10 cellular contexts compared by ENCODE assay signal in genomic region chr22:29798318-29798717, GRCh38. TPM values are rescaled to one million over a fixed set of nuclear protein-coding genes. Genes with fewer than 3 reads are reported as not detected.
A peak's percentile ranks its signal among the peaks of the same experiment; 100 is the strongest.
DNase-seq lines count a peak whose midpoint lies in the region; ATAC-seq and TF ChIP-seq lines count a peak whose summit lies in the region.
"Had no signal": no experiment of that assay in that cellular context is flagged by ENCODE, and none has a peak within 500 bp of the region (broad histone marks: within the 10 kb centered on the region; RNA-seq: fewer than 3 reads in every experiment).

No MANE protein-coding gene starts in this region.

- no peaks in the 10 kb centered on the region for H3K9me3 Mint-ChIP-seq in activated naive CD4-positive, alpha-beta T cell treated with anti-CD3 and anti-CD28 coated beads, Interleukin-2, amount 10 ng/mL, durations not matched to agents 7 days and 5 days
- no peaks in the 10 kb centered on the region for H3K9me3 Mint-ChIP-seq in activated naive CD4-positive, alpha-beta T cell treated with anti-CD3 and anti-CD28 coated beads for 36 hours

- H3K4me3 ChIP-seq in Peyer's patch: no peak overlapping the region
- H3K4me3 ChIP-seq in thoracic aorta: no peak overlapping the region

- TF ChIP-seq POLR2A in Peyer's patch (IDR thresholded peaks at IDR 0.05): no peak

- H3K27me3 Mint-ChIP-seq in activated naive CD4-positive, alpha-beta T cell treated with anti-CD3 and anti-CD28 coated beads, Interleukin-2, amount 10 ng/mL, durations not matched to agents 7 days and 5 days: no peaks in the 10 kb centered on the region
- H3K27me3 Mint-ChIP-seq in activated naive CD4-positive, alpha-beta T cell treated with anti-CD3 and anti-CD28 coated beads for 36 hours (ENCODE audit: low read depth): no peaks in the 10 kb centered on the region

- peaks cover 20% of the 10 kb centered on the region for H3K4me1 Mint-ChIP-seq in activated naive CD4-positive, alpha-beta T cell treated with anti-CD3 and anti-CD28 coated beads, Interleukin-2, amount 10 ng/mL, durations not matched to agents 7 days and 5 days
- no peaks in the 10 kb centered on the region for H3K4me1 Mint-ChIP-seq in activated naive CD4-positive, alpha-beta T cell treated with anti-CD3 and anti-CD28 coated beads for 36 hours (ENCODE audit: low read depth)

- H3K4me1 ChIP-seq in Peyer's patch (peaks cover 0 to 13% (median 7%) of the 10 kb centered on the region in 4 donors), thoracic aorta (ENCODE audit: control insufficient read depth in 1 of 2, low read depth in 2 of 2) (peaks cover 7 to 20% of the 10 kb centered on the region in 2 donors)

- DNase-seq in activated naive CD4-positive, alpha-beta T cell treated with anti-CD3 and anti-CD28 coated beads, Interleukin-2, amount 10 ng/mL, durations not matched to agents 7 days and 5 days: no peak
- DNase-seq in activated naive CD4-positive, alpha-beta T cell treated with anti-CD3 and anti-CD28 coated beads for 36 hours: no peak
- DNase-seq in Peyer's patch (no peak), islet precursor cell (peak; percentile 69), thoracic aorta (ENCODE audit: low spot score) (no peak), omental fat pad (ENCODE audit: low spot score) (no peak), T1000 (lab: John Stamatoyannopoulos, UW) (no peak), AG08395 (ENCODE audit: low spot score) (no peak)
- DNase-seq: stimulated activated naive CD4-positive, alpha-beta T cell treated with Interleukin-2 at 50 U/mL for 16 hours had no signal

- TF ChIP-seq CTCF in Peyer's patch (IDR thresholded peaks at IDR 0.05) (no peak), thoracic aorta (IDR thresholded peaks at IDR 0.05) (no peak), omental fat pad (IDR thresholded peaks at IDR 0.05) (no peak)

- H3K36me3 ChIP-seq in Peyer's patch (peaks cover 0 to 93% (median 0%) of the 10 kb centered on the region in 3 donors), thoracic aorta (peaks cover 21% of the 10 kb centered on the region)

- peak overlapping the region; percentile 9 for H3K27ac Mint-ChIP-seq in activated naive CD4-positive, alpha-beta T cell treated with anti-CD3 and anti-CD28 coated beads, Interleukin-2, amount 10 ng/mL, durations not matched to agents 7 days and 5 days
- H3K27ac Mint-ChIP-seq in activated naive CD4-positive, alpha-beta T cell treated with anti-CD3 and anti-CD28 coated beads for 36 hours: no peak overlapping the region

- intact Hi-C loops in activated naive CD4-positive, alpha-beta T cell treated with anti-CD3 and anti-CD28 coated beads for 36 hours (cut with micrococcal nuclease): no loop called here

- H3K27me3 ChIP-seq in Peyer's patch (no peaks in the 10 kb centered on the region), thoracic aorta (replicated peaks; ENCODE audit: insufficient read depth) (no peaks in the 10 kb centered on the region)
- H3K27me3 ChIP-seq: ascending aorta had no signal

- peak overlapping the region in 3 of 4 donors; percentile 27 to 72 (median 39) for H3K27ac ChIP-seq in Peyer's patch
- H3K27ac ChIP-seq in thoracic aorta: peak overlapping the region; percentile 50 to 64

- no peak overlapping the region for H3K4me3 Mint-ChIP-seq in activated naive CD4-positive, alpha-beta T cell treated with anti-CD3 and anti-CD28 coated beads, Interleukin-2, amount 10 ng/mL, durations not matched to agents 7 days and 5 days
- no peak overlapping the region for H3K4me3 Mint-ChIP-seq in activated naive CD4-positive, alpha-beta T cell treated with anti-CD3 and anti-CD28 coated beads for 36 hours

- CTCF ChIA-PET in activated naive CD4-positive, alpha-beta T cell treated with anti-CD3 and anti-CD28 coated beads, Interleukin-2, amount 10 ng/mL, durations not matched to agents 7 days and 5 days (lab: Charles Lee): no interaction called here
- CTCF ChIA-PET in activated naive CD4-positive, alpha-beta T cell treated with anti-CD3 and anti-CD28 coated beads for 36 hours (lab: Charles Lee): no interaction called here

- peaks cover 44% of the 10 kb centered on the region for H3K36me3 Mint-ChIP-seq in activated naive CD4-positive, alpha-beta T cell treated with anti-CD3 and anti-CD28 coated beads, Interleukin-2, amount 10 ng/mL, durations not matched to agents 7 days and 5 days
- peaks cover 14% of the 10 kb centered on the region for H3K36me3 Mint-ChIP-seq in activated naive CD4-positive, alpha-beta T cell treated with anti-CD3 and anti-CD28 coated beads for 36 hours (ENCODE audit: low read depth)

- H3K9me3 ChIP-seq in Peyer's patch (no peaks in the 10 kb centered on the region), thoracic aorta (no peaks in the 10 kb centered on the region)
- H3K9me3 ChIP-seq: ascending aorta had no signal

- ATAC-seq in thoracic aorta (ENCODE audit: insufficient number of reproducible peaks, low FRiP score, low read depth) (no peak), omental fat pad (ENCODE audit: low FRiP score) (no peak)

RNA-seq across cellular contexts. Expression of gene UQCR10, which starts 31.1 kb away (rescaled TPM):
- total RNA-seq in activated naive CD4-positive, alpha-beta T cell treated with anti-CD3 and anti-CD28 coated beads for 36 hours: 100 to 1,000 TPM; 106 to 108 TPM
- total RNA-seq in Peyer's patch (100 to 1,000 TPM in 2 of 4 donors, 10 to 100 TPM in 2; 60.9 to 144 (median 88.2) TPM), thoracic aorta (10 to 100 TPM; 12.2 to 43.1 TPM), omental fat pad (10 to 100 TPM; 47.3 to 73.6 (median 65.4) TPM)

RNA-seq across cellular contexts. Expression of gene ZMAT5, which starts 31.5 kb away (rescaled TPM):
- total RNA-seq in activated naive CD4-positive, alpha-beta T cell treated with anti-CD3 and anti-CD28 coated beads for 36 hours: 10 to 100 TPM; 14.3 to 15.3 TPM
- 10 to 100 TPM; 16.2 to 22.5 (median 17.9) TPM for total RNA-seq in Peyer's patch
- 10 to 100 TPM; 11.0 to 26.8 TPM for total RNA-seq in thoracic aorta
- 10 to 100 TPM in 3 of 4 donors, 1 to 10 TPM in 1; 8.3 to 23.0 (median 16.9) TPM for total RNA-seq in omental fat pad

RNA-seq across cellular contexts. Expression of gene ASCC2, which starts 39.8 kb away (rescaled TPM):
- total RNA-seq in activated naive CD4-positive, alpha-beta T cell treated with anti-CD3 and anti-CD28 coated beads for 36 hours: 10 to 100 TPM; 57.6 to 60.4 TPM
- total RNA-seq in Peyer's patch: 10 to 100 TPM; 47.5 to 91.6 (median 78.4) TPM
- 10 to 100 TPM; 31.0 to 41.8 TPM for total RNA-seq in thoracic aorta
- total RNA-seq in omental fat pad: 10 to 100 TPM; 35.4 to 65.2 (median 51.8) TPM
